Comparison of ENCODE assay signal across 8 cellular contexts in the genomic region with DNA sequence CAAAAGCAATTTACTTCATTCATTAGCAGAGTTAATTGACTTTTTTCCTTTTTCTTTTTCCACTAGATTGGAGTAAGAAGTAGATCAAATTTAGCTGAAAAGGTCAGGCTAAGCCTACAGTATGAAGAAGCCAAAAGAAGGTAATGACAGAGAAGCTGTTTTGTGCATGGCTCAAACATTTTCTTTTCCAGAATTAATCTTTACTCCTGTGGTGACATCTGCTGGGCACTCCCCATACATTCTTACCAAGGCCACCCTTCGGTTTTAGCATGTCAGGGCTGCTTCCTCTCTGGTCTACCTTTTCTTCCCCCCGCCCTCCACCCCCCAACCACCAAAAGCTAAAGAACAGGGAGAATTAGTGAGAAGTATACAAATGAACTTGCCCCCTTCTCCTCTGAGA.
DNase-seq lines count a peak whose midpoint lies in the region; ATAC-seq, FAIRE-seq and TF ChIP-seq lines count a peak whose summit lies in the region.

No MANE protein-coding gene starts in this region.

- peaks cover 2 to 7% of the 10 kb centered on the region in 2 donors for H3K36me3 ChIP-seq in kidney (ENCODE audit: control insufficient read depth in 1 of 2, insufficient read depth in 2 of 2, low read length in 2 of 2)

- intact Hi-C loops in kidney (cut with DNase I) = no loop called here

- no peaks in the 10 kb centered on the region for H3K9me3 ChIP-seq in kidney (ENCODE audit: control insufficient read depth in 1 of 2, low read length in 2 of 2)

- CTCF ChIA-PET in GM10248 (lab: Yijun Ruan, JAX) = interaction anchor here (1.1 to 10.7 kb wide), 12 partner anchors 8 to 325 kb away, joined by 3 to 140 read pairs (median 4); no protein-coding TSS in a partner anchor

- peak overlapping the region in 1 of 2 donors; percentile 43 for H3K9ac ChIP-seq in kidney (ENCODE audit: low read length in 2 of 2)

- POLR2A ChIA-PET in GM10248 (lab: Yijun Ruan, JAX) = no interaction called here

- DNase-seq in ACHN (peak; percentile 58), GM10248 (ENCODE audit: extremely low spot score) (peak; percentile 17), kidney (no peak), NCI-H1048 (lab: John Stamatoyannopoulos, UW) (no peak)
- peak; percentile 9 for DNase-seq in activated CD4-positive, alpha-beta T cell treated with anti-CD3 and anti-CD28 coated beads, Interleukin-2, amount 50 U/mL, for 1 hour

- FAIRE-seq in kidney (lab: Jason Lieb, UNC) = no peak

- peak; percentile 20 for TF ChIP-seq CTCF in GM10248 (IDR thresholded peaks at IDR 0.05; ENCODE audit: control extremely low read depth, extremely low read depth, low read depth, missing control alignments)
- TF ChIP-seq CTCF in LNCAP (IDR thresholded peaks at IDR 0.05) = peak; percentile 52
- TF ChIP-seq CTCF in kidney (IDR thresholded peaks at IDR 0.05; ENCODE audit: borderline replicate concordance, extremely low read depth, insufficient read depth) = peak; percentile 47

- in situ Hi-C loops in ACHN (cut with HindIII; ENCODE audit: low pct_ligation_motif_present, low pct_unique_long_range_greater_than_20kb, low sequenced_read_pairs) = no loop called here

- H3K4me1 ChIP-seq in kidney (ENCODE audit: control insufficient read depth in 1 of 2, insufficient read depth in 1 of 2, low read depth in 1 of 2, low read length in 2 of 2) = peaks cover 4 to 17% of the 10 kb centered on the region in 2 donors

- no peak overlapping the region for H3K27ac ChIP-seq in kidney (ENCODE audit: low read depth in 2 of 2, low read length in 2 of 2)

- ATAC-seq in HG03095 (IDR thresholded peaks at IDR 0.05; ENCODE audit: unreplicated experiment) = no peak
- ATAC-seq in activated CD4-positive, CD25-positive, alpha-beta regulatory T cell treated with anti-CD3 and anti-CD28 coated beads, Interleukin-2, amount 50 U/mL, for 24 hours = no peak

- no peak overlapping the region for H3K4me3 ChIP-seq in kidney (ENCODE audit: low read length in 2 of 2)

Comparison
In these comparisons a context has a peak if more than half of its experiments do, and no peak if none do; other contexts are left out.
1. DNase-seq: peak in ACHN (single experiment), GM10248 (single experiment) and activated CD4-positive, alpha-beta T cell treated with anti-CD3 and anti-CD28 coated beads, Interleukin-2, amount 50 U/mL, for 1 hour (single experiment); none in kidney (single experiment) and NCI-H1048 (single experiment).
2. Peak in every context shown above with its lines, with median percentiles within 50 percentile points of each other: CTCF ChIP-seq.